ENCODE assay signal across 9 cellular contexts in the genomic region with DNA sequence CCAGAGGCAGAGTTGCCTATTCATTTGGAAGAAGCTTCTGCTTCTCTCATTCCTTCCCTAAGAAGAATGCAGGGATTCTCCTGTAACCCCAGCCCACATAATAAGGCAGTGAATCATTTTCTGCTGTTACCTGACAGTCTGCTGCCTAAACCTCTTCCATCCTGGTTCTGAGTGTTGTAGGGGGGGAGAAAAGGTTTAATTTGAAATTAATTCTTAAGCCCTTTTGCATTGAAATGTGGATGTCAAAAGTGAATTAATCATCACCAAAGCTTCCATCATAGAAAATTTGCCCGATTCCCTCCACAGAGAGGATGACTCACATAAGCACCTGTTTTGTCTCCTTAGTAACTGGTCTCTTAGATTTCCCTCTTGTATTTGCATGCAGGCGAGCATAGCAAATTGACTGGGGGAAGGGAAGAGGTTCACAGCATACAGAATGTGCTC.
DNase-seq lines count a peak whose midpoint lies in the region; ATAC-seq and TF ChIP-seq lines count a peak whose summit lies in the region.
"Had no signal": no experiment of that assay in that cellular context is flagged by ENCODE, and none has a peak within 500 bp of the region (broad histone marks: within the 10 kb centered on the region; RNA-seq: fewer than 3 reads in every experiment).

No MANE protein-coding gene starts in this region.

- in situ Hi-C loops in ACHN (cut with HindIII; ENCODE audit: low pct_ligation_motif_present, low pct_unique_long_range_greater_than_20kb, low sequenced_read_pairs) = no loop called here

- peaks cover under 1% of the 10 kb centered on the region for H3K36me3 Mint-ChIP-seq in endodermal cell (ENCODE audit: low read depth)
- H3K36me3 Mint-ChIP-seq: IgD-negative memory B cell had no signal

- no peak overlapping the region for H3K9ac ChIP-seq in endodermal cell (ENCODE audit: extremely low read depth, low read length, poor library complexity, severe bottlenecking)

- H3K27ac Mint-ChIP-seq in endodermal cell = peak overlapping the region; percentile 15
- H3K27ac Mint-ChIP-seq: IgD-negative memory B cell had no signal

- no peaks in the 10 kb centered on the region for H3K27me3 Mint-ChIP-seq in endodermal cell (ENCODE audit: insufficient read depth)

- TF ChIP-seq CTCF in endodermal cell (conservative IDR thresholded peaks at IDR 0.05) = no peak

- H3K4me3 Mint-ChIP-seq in endodermal cell = no peak overlapping the region

- H3K9me3 Mint-ChIP-seq in endodermal cell = peaks cover 39% of the 10 kb centered on the region

- 70% methylated on average over 1 to 2 of the region's 2 CpGs for WGBS in endodermal cell (ENCODE audit: insufficient coverage in 1 of 2, insufficient read length in 1 of 2), 2 experiments

- H3K27me3 ChIP-seq in endodermal cell (ENCODE audit: control insufficient read depth, insufficient read depth, low read length, poor library complexity, severe bottlenecking) = no peaks in the 10 kb centered on the region

- H3K4me1 Mint-ChIP-seq in endodermal cell = peaks cover 11% of the 10 kb centered on the region

- H3K36me3 ChIP-seq in endodermal cell (ENCODE audit: control insufficient read depth, insufficient read depth, low read length) = no peaks in the 10 kb centered on the region

- peak; percentile 57 for ATAC-seq in GM21529 (IDR thresholded peaks at IDR 0.05; ENCODE audit: unreplicated experiment)
- ATAC-seq in HG03571 (IDR thresholded peaks at IDR 0.05; ENCODE audit: unreplicated experiment) = no peak
- no peak for ATAC-seq in GM21515 (IDR thresholded peaks at IDR 0.05; ENCODE audit: unreplicated experiment)

- H3K9me3 ChIP-seq in endodermal cell (ENCODE audit: control insufficient read depth, low read length) = peaks cover 30% of the 10 kb centered on the region

- peak; percentile 23 for DNase-seq in ACHN
- peak; percentile 45 for DNase-seq in NCI-H2196 treated with DMSO at 0.1 percent for 48 hours (lab: John Stamatoyannopoulos, UW; ENCODE audit: unreplicated experiment)
- DNase-seq in endodermal cell = peak; percentile 49
- no peak for DNase-seq in activated effector memory CD4-positive, alpha-beta T cell treated with anti-CD3 and anti-CD28 coated beads, Interleukin-2, amount 50 U/mL, for 16 hours
- DNase-seq in CD1c-positive myeloid dendritic cell (ENCODE audit: extremely low spot score) = no peak

- no peaks in the 10 kb centered on the region for H3K4me1 ChIP-seq in endodermal cell (ENCODE audit: control insufficient read depth, insufficient read depth, low read length)

- no peak overlapping the region for H3K27ac ChIP-seq in endodermal cell (ENCODE audit: low read depth, low read length)

- no peak overlapping the region for H3K4me3 ChIP-seq in endodermal cell (ENCODE audit: low read length)

Comparison
In these comparisons a context has a peak if more than half of its experiments do, and no peak if none do; other contexts are left out.
1. DNase-seq: peak in ACHN (single experiment), NCI-H2196 treated with DMSO at 0.1 percent for 48 hours (single experiment) and endodermal cell (single experiment); none in activated effector memory CD4-positive, alpha-beta T cell treated with anti-CD3 and anti-CD28 coated beads, Interleukin-2, amount 50 U/mL, for 16 hours (single experiment) and CD1c-positive myeloid dendritic cell (single experiment).